In the genomic region with DNA sequence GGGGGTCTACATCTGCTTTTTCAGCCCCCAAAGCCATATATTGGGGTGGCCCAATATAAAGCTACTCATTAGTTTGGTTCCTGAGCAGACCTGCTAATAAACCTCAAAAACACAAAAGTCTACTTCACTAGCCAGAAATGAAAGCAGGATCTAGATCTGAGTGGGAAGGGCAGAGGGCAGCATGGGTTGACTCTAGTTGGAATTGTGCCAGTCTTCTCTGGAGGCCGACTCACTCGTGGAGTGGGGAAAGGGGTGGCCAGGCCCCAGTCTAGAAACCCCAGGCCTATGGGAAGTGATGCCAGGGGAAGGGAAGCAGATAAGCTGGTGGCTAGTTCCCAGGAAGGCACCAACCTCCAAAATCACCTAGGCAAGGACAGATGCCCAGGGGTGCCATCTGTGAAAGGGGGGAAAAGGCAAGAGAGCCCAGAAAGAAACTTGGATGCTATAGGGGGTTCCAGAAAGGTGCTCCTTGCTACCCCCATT, we compare ENCODE assay signal across 18 cellular contexts. TPM values are rescaled to one million over a fixed set of nuclear protein-coding genes. Genes with fewer than 3 reads are reported as not detected.
A peak's percentile ranks its signal among the peaks of the same experiment; 100 is the strongest.
DNase-seq lines count a peak whose midpoint lies in the region; ATAC-seq, FAIRE-seq and TF ChIP-seq lines count a peak whose summit lies in the region.
"Had no signal": no experiment of that assay in that cellular context is flagged by ENCODE, and none has a peak within 500 bp of the region (broad histone marks: within the 10 kb centered on the region; RNA-seq: fewer than 3 reads in every experiment).

No MANE protein-coding gene starts in this region.

- in situ Hi-C loops in K562 (cut with MboI) (no loop called here), GM13976 (cut with MboI; ENCODE audit: low sequenced_read_pairs, unreplicated experiment) (no loop called here)

- DNase-seq in T-helper 2 cell treated with Interferon-gamma antibody and Interleukin-4, amounts not matched to agents 5 μg/mL and 100 μg/mL, for 36 hours (ENCODE audit: low spot score) = no peak
- DNase-seq in T-helper 2 cell (no peak), K562 (ENCODE audit: extremely low read depth in 1 of 4, low spot score in 3 of 4) (no peak), nephron progenitor cell (no peak), mesenteric fat pad (ENCODE audit: low spot score) (no peak), GM13976 (ENCODE audit: low spot score) (no peak)
- DNase-seq in CD4-positive, alpha-beta memory T cell = no peak
- no peak for DNase-seq in stimulated activated CD4-positive, alpha-beta T cell treated with anti-CD3 and anti-CD28 coated beads, Interleukin-2, amount 100 ng/mL, for 48 hours
- DNase-seq: caudate nucleus; effector CD8-positive, alpha-beta T cell; GOT3; MM.1S; NCI-H2029; NCI-H524; right cardiac atrium; SHP77 treated with DMSO at 0.1 percent for 48 hours had no signal

- no peak for FAIRE-seq in K562 (lab: Jason Lieb, UNC)
- FAIRE-seq: A204.1, GM12891 had no signal

- CTCF ChIA-PET in CD4-positive, alpha-beta memory T cell (lab: Charles Lee; ENCODE audit: partially characterized antibody) = no interaction called here
- CTCF ChIA-PET in K562 (lab: Yijun Ruan, JAX; ENCODE audit: low intra/inter-chr PET ratio) = no interaction called here

- H3K36me3 Mint-ChIP-seq in T-helper 2 cell treated with Interferon-gamma antibody and Interleukin-4, amounts not matched to agents 5 μg/mL and 100 μg/mL, for 36 hours (ENCODE audit: low read depth) = peaks cover 53% of the 10 kb centered on the region
- H3K36me3 Mint-ChIP-seq in CD4-positive, alpha-beta memory T cell = peaks cover 19 to 82% of the 10 kb centered on the region in 2 donors
- peaks cover 39% of the 10 kb centered on the region for H3K36me3 Mint-ChIP-seq in nephron progenitor cell (ENCODE audit: low read depth)

- TF ChIP-seq EP300 in K562 (IDR thresholded peaks at IDR 0.05; ENCODE audit: low read length) = no peak

- WGBS in K562 (ENCODE audit: insufficient coverage, low coverage, missing lambda C conversion rate) = 67% methylated on average over 2 of the region's 2 CpGs

- H2AFZ ChIP-seq in K562 (ENCODE audit: low read depth, low read length) = no peak overlapping the region

- H3K4me1 Mint-ChIP-seq in T-helper 2 cell treated with Interferon-gamma antibody and Interleukin-4, amounts not matched to agents 5 μg/mL and 100 μg/mL, for 36 hours (ENCODE audit: low read depth) = peaks cover 41% of the 10 kb centered on the region
- H3K4me1 Mint-ChIP-seq in CD4-positive, alpha-beta memory T cell = peaks cover 41 to 80% (median 63%) of the 10 kb centered on the region in 4 donors
- peaks cover 72% of the 10 kb centered on the region for H3K4me1 Mint-ChIP-seq in nephron progenitor cell

- no peaks in the 10 kb centered on the region for H3K27me3 Mint-ChIP-seq in T-helper 2 cell treated with Interferon-gamma antibody and Interleukin-4, amounts not matched to agents 5 μg/mL and 100 μg/mL, for 36 hours (ENCODE audit: low read depth)
- H3K27me3 Mint-ChIP-seq in CD4-positive, alpha-beta memory T cell = no peaks in the 10 kb centered on the region
- no peaks in the 10 kb centered on the region for H3K27me3 Mint-ChIP-seq in nephron progenitor cell (ENCODE audit: low read depth, poor library complexity)

- no peaks in the 10 kb centered on the region for H3K9me3 Mint-ChIP-seq in T-helper 2 cell treated with Interferon-gamma antibody and Interleukin-4, amounts not matched to agents 5 μg/mL and 100 μg/mL, for 36 hours
- H3K9me3 Mint-ChIP-seq in CD4-positive, alpha-beta memory T cell = no peaks in the 10 kb centered on the region
- H3K9me3 Mint-ChIP-seq in nephron progenitor cell = no peaks in the 10 kb centered on the region

- peaks cover 56% of the 10 kb centered on the region for H3K36me3 ChIP-seq in CD4-positive, alpha-beta memory T cell (ENCODE audit: insufficient read depth, low read length)
- peaks cover 31% of the 10 kb centered on the region; the same call in 2 of the 3 replicates for H3K36me3 ChIP-seq in K562 (ENCODE audit: control insufficient read depth, insufficient read depth, low read length)

- H3K4me1 ChIP-seq in CD4-positive, alpha-beta memory T cell (ENCODE audit: insufficient read depth, low read length) = peaks cover 67% of the 10 kb centered on the region
- H3K4me1 ChIP-seq in K562 (replicated peaks in 1 of 2; ENCODE audit: control insufficient read depth in 2 of 2, insufficient read depth in 2 of 2, low read length in 2 of 2) = peaks cover 2 to 29% of the 10 kb centered on the region in 2 experiments; a peak in 4 of 5 replicates

- peak overlapping the region; percentile 14 for H3K4me3 Mint-ChIP-seq in T-helper 2 cell treated with Interferon-gamma antibody and Interleukin-4, amounts not matched to agents 5 μg/mL and 100 μg/mL, for 36 hours
- H3K4me3 Mint-ChIP-seq in CD4-positive, alpha-beta memory T cell = peak overlapping the region in 2 of 8 donors; percentile 34 to 45
- H3K4me3 Mint-ChIP-seq in nephron progenitor cell = peak overlapping the region; percentile 67

- BruUV-seq in K562 (replicated peaks; lab: Mats Ljungman, UMichigan) = no TSS peak

- no peaks in the 10 kb centered on the region for H4K20me1 ChIP-seq in K562 (replicated peaks; ENCODE audit: control insufficient read depth, insufficient read depth, low read length)

- no peak overlapping the region for H3K9ac ChIP-seq in K562 (ENCODE audit: insufficient read depth in 1 of 2, low read depth in 2 of 2, low read length in 2 of 2)

- no peak for ATAC-seq in K562
- ATAC-seq: right cardiac atrium had no signal

- no peak for TF ChIP-seq RAD21 in K562 (CRISPR knock-in tag; conservative IDR thresholded peaks at IDR 0.05 in 1 of 2, IDR thresholded peaks at IDR 0.05 in 1 of 2)

- intact Hi-C loops in CD4-positive, alpha-beta memory T cell (cut with micrococcal nuclease) = no loop called here
- intact Hi-C loops in K562 (cut with micrococcal nuclease) = no loop called here

- no peaks in the 10 kb centered on the region for H3K9me1 ChIP-seq in K562 (ENCODE audit: control insufficient read depth, insufficient read depth, low read length)

- no peak overlapping the region for H3K4me2 ChIP-seq in K562 (ENCODE audit: insufficient read depth, low read length)

- no peaks in the 10 kb centered on the region for H3K27me3 ChIP-seq in CD4-positive, alpha-beta memory T cell (ENCODE audit: insufficient read depth, low read length)
- H3K27me3 ChIP-seq in K562 (ENCODE audit: control insufficient read depth in 2 of 2, insufficient read depth in 2 of 2, low read length in 2 of 2) = no peaks in the 10 kb centered on the region

- H3K79me2 ChIP-seq in K562 (ENCODE audit: control insufficient read depth, insufficient read depth, low read length) = peaks cover 3% of the 10 kb centered on the region; the same call in 2 of the 3 replicates

- H3K4me3 ChIP-seq in CD4-positive, alpha-beta memory T cell (ENCODE audit: low read length in 2 of 2) = no peak overlapping the region
- no peak overlapping the region for H3K4me3 ChIP-seq in K562

- TF ChIP-seq CTCF in K562 (IDR thresholded peaks at IDR 0.05 in 2 of 3, conservative IDR thresholded peaks at IDR 0.05 in 1 of 3; ENCODE audit: insufficient read depth in 2 of 3, low read depth in 1 of 3, low read length in 3 of 3) (no peak), nephron progenitor cell (IDR thresholded peaks at IDR 0.05) (no peak), GM13976 (IDR thresholded peaks at IDR 0.05; ENCODE audit: borderline replicate concordance, control extremely low read depth, extremely low read depth, insufficient read depth, missing control alignments) (no peak)

- no peak overlapping the region for H3K27ac Mint-ChIP-seq in T-helper 2 cell treated with Interferon-gamma antibody and Interleukin-4, amounts not matched to agents 5 μg/mL and 100 μg/mL, for 36 hours
- H3K27ac Mint-ChIP-seq in CD4-positive, alpha-beta memory T cell = peak overlapping the region; percentile 40 to 78 (median 69)
- H3K27ac Mint-ChIP-seq in nephron progenitor cell = peak overlapping the region; percentile 64

- POLR2A ChIA-PET in CD4-positive, alpha-beta memory T cell (lab: Charles Lee; ENCODE audit: partially characterized antibody) = interaction anchor here (1.5 kb wide), 1 partner anchor 50 kb away, joined by 4 read pairs; no protein-coding TSS in a partner anchor
- POLR2A ChIA-PET in K562 (lab: Yijun Ruan, JAX) = interaction anchor here (0.6 to 0.7 kb wide), 2 partner anchors 48 to 147 kb away, joined by 3 read pairs; partner anchors contain the start of gene PIK3IP1

- H3K9me3 ChIP-seq in CD4-positive, alpha-beta memory T cell (ENCODE audit: control insufficient read depth in 1 of 2, low read length in 2 of 2) = no peaks in the 10 kb centered on the region
- H3K9me3 ChIP-seq in K562 (replicated peaks; ENCODE audit: control insufficient read depth, insufficient read depth, low read depth, low read length) = no peaks in the 10 kb centered on the region

- H3K27ac ChIP-seq in CD4-positive, alpha-beta memory T cell (ENCODE audit: low read depth, low read length) = no peak overlapping the region
- H3K27ac ChIP-seq in K562 (ENCODE audit: extremely low read depth, low read depth, low read length) = no peak overlapping the region

- no peak for TF ChIP-seq POLR2A in K562 (conservative IDR thresholded peaks at IDR 0.05)

RNA-seq across cellular contexts. Expression of gene PATZ1, which starts 5.3 kb away (rescaled TPM):
- 10 to 100 TPM; 40.9 to 43.7 TPM for total RNA-seq in CD4-positive, alpha-beta memory T cell
- 10 to 100 TPM in 1 of 2 donors, 1 to 10 TPM in 1; 6.6 to 19.7 TPM for polyA plus RNA-seq in CD4-positive, alpha-beta memory T cell
- 3.8 and 10.3 TPM in 2 replicates for total RNA-seq in K562 (2011; cell fraction: chromatin; rRNA removed; ENCODE audit: low replicate concordance)
- total RNA-seq in K562 (2011; cell fraction: nucleolus; rRNA removed) = 8.0 and 9.5 TPM in 2 replicates
- 5.1 and 5.5 TPM in 2 replicates for total RNA-seq in K562 (2011; cell fraction: nucleoplasm; rRNA removed)
- total RNA-seq in K562 (2014; rRNA removed) (5.3 and 6.8 TPM in 2 replicates), K562 (2014; rRNA removed; fragmentation: Illumina TruSeq; extraction: Trizol) (2.7 and 3.5 TPM in 2 replicates), K562 (2015; rRNA removed; fragmentation: Illumina TruSeq; extraction: Trizol) (4.2 and 4.8 TPM in 2 replicates), K562 (2021) (7.8 and 8.9 TPM in 2 replicates), mesenteric fat pad (13.3 TPM)
- polyA plus RNA-seq in K562 (2011; rRNA removed) (3.1 and 5.0 TPM in 2 replicates), K562 (2014; fragmentation: Illumina TruSeq; extraction: Trizol) (5.4 and 5.8 TPM in 2 replicates), K562 (2014; fragmentation: Nextera tagmentation; extraction: Ambion mirVana) (under 1 TPM; 0.63 to 0.70 TPM), K562 (2014; rRNA removed) (4.9 and 6.3 TPM in 2 replicates)
- 4.7 and 5.2 TPM in 2 replicates for polyA plus RNA-seq in K562 (2011; cell fraction: cytosol; rRNA removed)
- polyA plus RNA-seq in K562 (2011; cell fraction: nucleus; rRNA removed) = 8.7 and 9.7 TPM in 2 replicates
- 7.9 and 8.1 TPM in 2 replicates for polyA plus RNA-seq in K562 (2012)
- polyA minus RNA-seq in K562 (2011; rRNA and poly(A)+ RNA removed) = 4.1 and 5.3 TPM in 2 replicates
- polyA minus RNA-seq in K562 (2011; cell fraction: cytosol; rRNA and poly(A)+ RNA removed) = 5.9 and 7.4 TPM in 2 replicates
- 6.7 and 9.0 TPM in 2 replicates for polyA minus RNA-seq in K562 (2011; cell fraction: nucleus; rRNA and poly(A)+ RNA removed)

RNA-seq across cellular contexts. Expression of gene PIK3IP1, which starts 48.5 kb away (rescaled TPM):
- 100 to 1,000 TPM; 399 to 411 TPM for total RNA-seq in CD4-positive, alpha-beta memory T cell
- polyA plus RNA-seq in CD4-positive, alpha-beta memory T cell = 100 to 1,000 TPM; 418 to 473 TPM
- 3.1 and 4.7 TPM in 2 replicates for total RNA-seq in K562 (2011; cell fraction: chromatin; rRNA removed; ENCODE audit: low replicate concordance)
- total RNA-seq in K562 (2011; cell fraction: nucleolus; rRNA removed) = 5.1 and 6.2 TPM in 2 replicates
- total RNA-seq in K562 (2011; cell fraction: nucleoplasm; rRNA removed) = 5.6 and 6.2 TPM in 2 replicates
- total RNA-seq in K562 (2014; rRNA removed) = 0.77 and 1.0 TPM in 2 replicates
- total RNA-seq in K562 (2014; rRNA removed; fragmentation: Illumina TruSeq; extraction: Trizol) = 0.67 and 0.76 TPM in 2 replicates
- total RNA-seq in K562 (2015; rRNA removed; fragmentation: Illumina TruSeq; extraction: Trizol) = 0.68 and 0.87 TPM in 2 replicates
- total RNA-seq in K562 (2021) = 1.3 TPM in 2 replicates
- 0.71 and 2.3 TPM in 2 replicates for polyA plus RNA-seq in K562 (2011; rRNA removed)
- polyA plus RNA-seq in K562 (2011; cell fraction: cytosol; rRNA removed) = 0.73 and 2.3 TPM in 2 replicates
- polyA plus RNA-seq in K562 (2011; cell fraction: nucleus; rRNA removed) = 1.7 and 2.8 TPM in 2 replicates
- polyA plus RNA-seq in K562 (2012) = 1.0 and 2.6 TPM in 2 replicates
- polyA plus RNA-seq in K562 (2014; fragmentation: Illumina TruSeq; extraction: Trizol) = 0.83 and 1.1 TPM in 2 replicates
- polyA plus RNA-seq in K562 (2014; fragmentation: Nextera tagmentation; extraction: Ambion mirVana) = under 1 TPM; 0.11 to 0.18 TPM
- polyA plus RNA-seq in K562 (2014; rRNA removed) = 0.88 and 1.2 TPM in 2 replicates
- 1.1 and 2.5 TPM in 2 replicates for polyA minus RNA-seq in K562 (2011; rRNA and poly(A)+ RNA removed)
- polyA minus RNA-seq in K562 (2011; cell fraction: cytosol; rRNA and poly(A)+ RNA removed) = 2.5 TPM in 1 of 2 replicates, not detected in the other
- polyA minus RNA-seq in K562 (2011; cell fraction: nucleus; rRNA and poly(A)+ RNA removed) = 1.2 and 3.6 TPM in 2 replicates
- 19.8 TPM for total RNA-seq in mesenteric fat pad

RNA-seq across cellular contexts. Expression of gene DRG1, which starts 58.6 kb away (rescaled TPM):
- total RNA-seq in CD4-positive, alpha-beta memory T cell = 10 to 100 TPM; 80.3 to 82.5 TPM
- 100 to 1,000 TPM in 1 of 2 donors, 10 to 100 TPM in 1; 74.8 to 128 TPM for polyA plus RNA-seq in CD4-positive, alpha-beta memory T cell
- total RNA-seq in K562 (2011; cell fraction: chromatin; rRNA removed; ENCODE audit: low replicate concordance) = 148 TPM in 2 replicates
- total RNA-seq in K562 (2011; cell fraction: nucleolus; rRNA removed) = 64.6 and 67.4 TPM in 2 replicates
- 84.0 and 90.9 TPM in 2 replicates for total RNA-seq in K562 (2011; cell fraction: nucleoplasm; rRNA removed)
- 77.1 and 87.6 TPM in 2 replicates for total RNA-seq in K562 (2014; rRNA removed)
- total RNA-seq in K562 (2014; rRNA removed; fragmentation: Illumina TruSeq; extraction: Trizol) = 93.3 and 98.6 TPM in 2 replicates
- 85.8 and 90.9 TPM in 2 replicates for total RNA-seq in K562 (2015; rRNA removed; fragmentation: Illumina TruSeq; extraction: Trizol)
- total RNA-seq in K562 (2021) = 76.4 and 76.5 TPM in 2 replicates
- polyA plus RNA-seq in K562 (2011; rRNA removed) = 84.1 and 111 TPM in 2 replicates
- polyA plus RNA-seq in K562 (2011; cell fraction: cytosol; rRNA removed) = 37.5 and 59.5 TPM in 2 replicates
- polyA plus RNA-seq in K562 (2011; cell fraction: nucleus; rRNA removed) = 34.1 and 46.3 TPM in 2 replicates
- 61.8 and 93.0 TPM in 2 replicates for polyA plus RNA-seq in K562 (2012)
- 96.4 and 114 TPM in 2 replicates for polyA plus RNA-seq in K562 (2014; fragmentation: Illumina TruSeq; extraction: Trizol)
- polyA plus RNA-seq in K562 (2014; fragmentation: Nextera tagmentation; extraction: Ambion mirVana) = 100 to 1,000 TPM; 159 to 211 TPM
- 79.7 and 86.4 TPM in 2 replicates for polyA plus RNA-seq in K562 (2014; rRNA removed)
- 123 and 191 TPM in 2 replicates for polyA minus RNA-seq in K562 (2011; rRNA and poly(A)+ RNA removed)
- 47.2 and 50.0 TPM in 2 replicates for polyA minus RNA-seq in K562 (2011; cell fraction: cytosol; rRNA and poly(A)+ RNA removed)
- polyA minus RNA-seq in K562 (2011; cell fraction: nucleus; rRNA and poly(A)+ RNA removed) = 20.7 and 35.9 TPM in 2 replicates
- 64.7 TPM for total RNA-seq in mesenteric fat pad

Comparison
In these comparisons a context has a peak if more than half of its experiments do, and no peak if none do; other contexts are left out.
1. RNA of gene PIK3IP1, which starts 48.5 kb away (total RNA-seq): 399 to 411 TPM in CD4-positive, alpha-beta memory T cell; 19.8 TPM in mesenteric fat pad (single experiment) and 0.67 to 6.2 TPM in K562; every median in the first group is over 10 times any median in the second.